Comparison of ENCODE assay signal across 28 cellular contexts in the genomic region with DNA sequence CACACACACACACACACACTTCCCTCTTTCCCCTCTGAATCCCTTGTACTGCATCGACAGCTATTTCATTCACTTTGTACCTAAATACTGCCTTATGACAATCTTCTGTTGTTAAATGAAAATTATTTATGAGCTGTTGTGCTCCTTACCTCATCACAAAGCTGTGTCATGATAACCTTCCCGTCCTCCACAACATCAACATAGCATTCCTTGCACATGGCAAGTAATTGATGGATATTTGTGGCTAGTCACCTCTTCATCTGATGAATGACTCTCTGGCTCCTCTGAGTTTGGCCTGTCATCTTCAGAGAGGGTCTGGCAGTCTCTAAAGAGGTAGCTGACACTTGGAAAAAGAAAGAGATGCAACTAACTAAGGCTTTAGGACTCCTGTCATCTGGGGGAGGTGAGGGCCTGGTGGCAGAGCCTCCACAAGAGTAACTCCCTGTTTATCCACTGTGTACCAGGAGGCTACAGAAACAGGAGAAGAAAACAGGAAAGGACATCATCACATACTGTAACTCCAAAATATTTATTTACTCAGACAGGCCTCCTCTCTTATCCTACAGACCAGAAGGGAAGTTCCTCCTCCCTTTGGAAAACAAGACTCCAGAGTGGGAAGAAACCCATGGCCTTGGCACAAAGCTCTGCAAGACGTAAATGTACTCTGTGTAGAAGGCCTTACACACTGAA. TPM values are rescaled to one million over a fixed set of nuclear protein-coding genes. Genes with fewer than 3 reads are reported as not detected.
DNase-seq lines count a peak whose midpoint lies in the region; ATAC-seq, FAIRE-seq and TF ChIP-seq lines count a peak whose summit lies in the region.
"Had no signal": no experiment of that assay in that cellular context is flagged by ENCODE, and none has a peak within 500 bp of the region (broad histone marks: within the 10 kb centered on the region; RNA-seq: fewer than 3 reads in every experiment).

No MANE protein-coding gene starts in this region.

- peak overlapping the region; percentile 56 for H3K27ac Mint-ChIP-seq in memory B cell
- H3K27ac Mint-ChIP-seq: activated naive CD4-positive, alpha-beta T cell treated with anti-CD3 and anti-CD28 coated beads, Interleukin-2, amount 50 U/mL, for 24 hours; WTC11 had no signal

- peaks cover 8% of the 10 kb centered on the region for H3K4me1 Mint-ChIP-seq in memory B cell
- H3K4me1 Mint-ChIP-seq: activated naive CD4-positive, alpha-beta T cell treated with anti-CD3 and anti-CD28 coated beads, Interleukin-2, amount 50 U/mL, for 24 hours had no signal

- no peak overlapping the region for H3K4me3 ChIP-seq in left ventricle myocardium inferior
- H3K4me3 ChIP-seq in adipocyte (ENCODE audit: low read length) = no peak overlapping the region
- H3K4me3 ChIP-seq: BLaER1, gastrocnemius medialis, HAP-1, left lung, transverse colon had no signal

- no peaks in the 10 kb centered on the region for H3K36me3 ChIP-seq in left ventricle myocardium inferior
- H3K36me3 ChIP-seq in adipocyte (ENCODE audit: control insufficient read depth, insufficient read depth, low read length, severe bottlenecking) = no peaks in the 10 kb centered on the region
- H3K36me3 ChIP-seq: BLaER1, gastrocnemius medialis, HAP-1, left lung, transverse colon had no signal

- H3K4me1 ChIP-seq in left ventricle myocardium inferior (peaks cover 58% of the 10 kb centered on the region), adipocyte (ENCODE audit: control insufficient read depth, insufficient read depth, low read length) (peaks cover 17% of the 10 kb centered on the region)
- H3K4me1 ChIP-seq: BLaER1, HAP-1 had no signal

- H3K9me3 ChIP-seq in left ventricle myocardium inferior (replicated peaks) = no peaks in the 10 kb centered on the region
- H3K9me3 ChIP-seq in adipocyte (ENCODE audit: control insufficient read depth, low read length) = no peaks in the 10 kb centered on the region
- H3K9me3 ChIP-seq: BLaER1, gastrocnemius medialis, HAP-1, left lung, transverse colon had no signal

- DNase-seq in left ventricle myocardium inferior (no peak), left ventricle myocardium superior (no peak), adipocyte (ENCODE audit: low read depth) (no peak), memory B cell (ENCODE audit: low spot score in 2 of 2) (no peak), NCI-H146 (lab: John Stamatoyannopoulos, UW) (no peak), GM12891 (ENCODE audit: insufficient read length, low spot score) (no peak)
- DNase-seq: DMS79 treated with DMSO at 0.1 percent for 48 hours; effector CD8-positive, alpha-beta T cell; gastrocnemius medialis; hypothalamus; left lung; NCI-H1092 treated with DMSO at 0.1 percent for 48 hours; NCI-H2081; NCI-H226; NCI-H82; stimulated activated CD4-positive, alpha-beta T cell treated with anti-CD3 and anti-CD28 coated beads, Interleukin-15, amount 100 ng/mL, for 24 hours; T1000; transverse colon had no signal

- H3K27me3 ChIP-seq in left ventricle myocardium inferior (ENCODE audit: low read depth) (no peaks in the 10 kb centered on the region), adipocyte (replicated peaks; ENCODE audit: control insufficient read depth, insufficient read depth, low read length) (no peaks in the 10 kb centered on the region)
- H3K27me3 ChIP-seq: BLaER1, gastrocnemius medialis, left lung, transverse colon had no signal

- no peak for TF ChIP-seq POLR2A in GM12891 (IDR thresholded peaks at IDR 0.05; ENCODE audit: low read depth, low read length)

- H3K36me3 Mint-ChIP-seq in memory B cell = no peaks in the 10 kb centered on the region
- H3K36me3 Mint-ChIP-seq: activated naive CD4-positive, alpha-beta T cell treated with anti-CD3 and anti-CD28 coated beads, Interleukin-2, amount 50 U/mL, for 24 hours; WTC11 had no signal

- H3K9ac ChIP-seq in adipocyte (ENCODE audit: low read length) = peak overlapping the region; percentile 10
- H3K9ac ChIP-seq: BLaER1 had no signal

- peak overlapping the region; percentile 50 for H3K27ac ChIP-seq in left ventricle myocardium inferior (replicated peaks)
- H3K27ac ChIP-seq: BLaER1, gastrocnemius medialis, left lung, RWPE1, transverse colon had no signal

- no peak for ATAC-seq in left ventricle myocardium superior
- no peak for ATAC-seq in memory B cell (ENCODE audit: low read depth)
- no peak for ATAC-seq in GM21360 (IDR thresholded peaks at IDR 0.05; ENCODE audit: unreplicated experiment)
- ATAC-seq in GM21390 (IDR thresholded peaks at IDR 0.05; ENCODE audit: unreplicated experiment) = no peak
- ATAC-seq: gastrocnemius medialis, HepG2, left lung, sciatic nerve, WTC11 had no signal

- H3K4me3 Mint-ChIP-seq in memory B cell = no peak overlapping the region
- H3K4me3 Mint-ChIP-seq: activated naive CD4-positive, alpha-beta T cell treated with anti-CD3 and anti-CD28 coated beads, Interleukin-2, amount 50 U/mL, for 24 hours; WTC11 had no signal

- intact Hi-C loops in left ventricle myocardium inferior (cut with micrococcal nuclease) = no loop called here
- intact Hi-C loops in left ventricle myocardium superior (cut with micrococcal nuclease) = no loop called here

- no peak for TF ChIP-seq CTCF in left ventricle myocardium inferior (IDR thresholded peaks at IDR 0.05; ENCODE audit: borderline replicate concordance)

- no peaks in the 10 kb centered on the region for H3K27me3 Mint-ChIP-seq in memory B cell
- H3K27me3 Mint-ChIP-seq: activated naive CD4-positive, alpha-beta T cell treated with anti-CD3 and anti-CD28 coated beads, Interleukin-2, amount 50 U/mL, for 24 hours had no signal

- no peak for FAIRE-seq in GM12891 (lab: Jason Lieb, UNC)
- FAIRE-seq: GM12892, HepG2 had no signal

- no peaks in the 10 kb centered on the region for H3K9me3 Mint-ChIP-seq in memory B cell
- H3K9me3 Mint-ChIP-seq: activated naive CD4-positive, alpha-beta T cell treated with anti-CD3 and anti-CD28 coated beads, Interleukin-2, amount 50 U/mL, for 24 hours had no signal

TF ChIP-seq in GM12891, 5 proteins besides CTCF, POLR2A, EP300 and RAD21:
- TF ChIP-seq POU2F2 (IDR thresholded peaks at IDR 0.05; ENCODE audit: low read depth, low read length) = no peak
- no peak for TF ChIP-seq PAX5 (IDR thresholded peaks at IDR 0.05; ENCODE audit: insufficient read depth, low read length, severe bottlenecking)
- no peak for TF ChIP-seq POLR2AphosphoS5 (IDR thresholded peaks at IDR 0.05; ENCODE audit: low read depth, low read length)
- no peak for TF ChIP-seq SPI1 (IDR thresholded peaks at IDR 0.05; ENCODE audit: low read depth, low read length)
- no peak for TF ChIP-seq TAF1 (IDR thresholded peaks at IDR 0.05; ENCODE audit: low read depth, low read length)

RNA-seq across cellular contexts. Expression of a gene that starts 40.3 kb away (rescaled TPM):
- total RNA-seq in left ventricle myocardium inferior (331 TPM), left ventricle myocardium superior (284 TPM)
- polyA plus RNA-seq in GM12891 (2012; ENCODE audit: low read depth, missing spikeins) = 46.1 TPM
